8 cellular contexts compared by ENCODE assay signal in genomic region chr11:121426476-121427454, GRCh38. TPM values are rescaled to one million over a fixed set of nuclear protein-coding genes. Genes with fewer than 3 reads are reported as not detected.
DNase-seq lines count a peak whose midpoint lies in the region; ATAC-seq and TF ChIP-seq lines count a peak whose summit lies in the region.

No MANE protein-coding gene starts in this region.

- H3K4me1 Mint-ChIP-seq in Calu3 (ENCODE audit: low read depth, unreplicated experiment) (no peaks in the 10 kb centered on the region), nephron (peaks cover 6% of the 10 kb centered on the region), type B pancreatic cell (ENCODE audit: unreplicated experiment) (peaks cover 9% of the 10 kb centered on the region), HFFc6 (ENCODE audit: low read depth) (no peaks in the 10 kb centered on the region)

- CTCF ChIA-PET in Calu3 (lab: Charles Lee) = interaction anchor here (1.0 kb wide), 1 partner anchor 164 kb away, joined by 3 read pairs; no protein-coding TSS in a partner anchor

- peaks cover 60% of the 10 kb centered on the region for H3K27me3 Mint-ChIP-seq in Calu3 (ENCODE audit: unreplicated experiment)
- H3K27me3 Mint-ChIP-seq in nephron (ENCODE audit: low read depth) = peaks cover 38% of the 10 kb centered on the region
- H3K27me3 Mint-ChIP-seq in type B pancreatic cell = peaks cover 15% of the 10 kb centered on the region
- H3K27me3 Mint-ChIP-seq in HFFc6 (ENCODE audit: insufficient read depth) = peaks cover 29% of the 10 kb centered on the region

- H3K36me3 Mint-ChIP-seq in Calu3 (ENCODE audit: insufficient read depth, unreplicated experiment) (no peaks in the 10 kb centered on the region), nephron (ENCODE audit: low read depth) (no peaks in the 10 kb centered on the region), type B pancreatic cell (no peaks in the 10 kb centered on the region), HFFc6 (ENCODE audit: low read depth) (no peaks in the 10 kb centered on the region)

- H3K4me3 Mint-ChIP-seq in Calu3 (ENCODE audit: low read depth, unreplicated experiment) = peak overlapping the region; percentile 55
- H3K4me3 Mint-ChIP-seq in nephron = peak overlapping the region; percentile 60 to 69 (median 62)
- peak overlapping the region; percentile 74 for H3K4me3 Mint-ChIP-seq in type B pancreatic cell
- H3K4me3 Mint-ChIP-seq in HFFc6 = no peak overlapping the region

- H3K4me3 ChIP-seq in epithelial cell of proximal tubule (ENCODE audit: low read depth, low read length) = peak overlapping the region; percentile 36

- H3K27ac Mint-ChIP-seq in Calu3 (ENCODE audit: unreplicated experiment) (no peak overlapping the region), nephron (peak overlapping the region in 1 of 3 experiments; percentile 46), type B pancreatic cell (no peak overlapping the region), HFFc6 (no peak overlapping the region)

- ATAC-seq in HG03045 (IDR thresholded peaks at IDR 0.05; ENCODE audit: unreplicated experiment) = peak; percentile 45

- TF ChIP-seq CTCF in Calu3 (IDR thresholded peaks at IDR 0.05; ENCODE audit: unreplicated experiment) = no peak
- no peak for TF ChIP-seq CTCF in epithelial cell of proximal tubule (conservative IDR thresholded peaks at IDR 0.05; ENCODE audit: low read depth, low read length)
- no peak for TF ChIP-seq CTCF in nephron (IDR thresholded peaks at IDR 0.05; ENCODE audit: unreplicated experiment in 3 of 3)
- peak; percentile 35 for TF ChIP-seq CTCF in type B pancreatic cell (conservative IDR thresholded peaks at IDR 0.05)
- no peak for TF ChIP-seq CTCF in HFFc6 (IDR thresholded peaks at IDR 0.05)

- intact Hi-C loops in Calu3 (cut with micrococcal nuclease; ENCODE audit: unreplicated experiment) = no loop called here

- H3K9me3 Mint-ChIP-seq in Calu3 (ENCODE audit: low read depth, unreplicated experiment) (no peaks in the 10 kb centered on the region), nephron (no peaks in the 10 kb centered on the region), type B pancreatic cell (no peaks in the 10 kb centered on the region), HFFc6 (no peaks in the 10 kb centered on the region)

- DNase-seq in Calu3 (peak; percentile 16), epithelial cell of proximal tubule (ENCODE audit: low read depth) (no peak), type B pancreatic cell (ENCODE audit: extremely low spot score, unreplicated experiment) (no peak), middle frontal gyrus (ENCODE audit: extremely low spot score, low spot score) (no peak), HFFc6 (no peak)
- peak; percentile 63 to 66 for DNase-seq in activated CD4-positive, alpha-beta T cell treated with anti-CD3 and anti-CD28 coated beads, Interleukin-2, amount 50 U/mL, for 48 hours

- no TSS peak for BruUV-seq in Calu3 (replicated peaks; lab: Mats Ljungman, UMichigan)

RNA-seq across cellular contexts. Expression of gene SORL1, which starts 25.3 kb away (rescaled TPM):
- total RNA-seq in Calu3 (2022) = 5.9 and 6.1 TPM in 2 replicates
- total RNA-seq in epithelial cell of proximal tubule = 1.5 and 7.8 TPM in 2 replicates
- 39.0 and 62.6 TPM in 2 replicates for total RNA-seq in type B pancreatic cell (ENCODE audit: low replicate concordance)
- under 1 TPM; 0.19 to 0.48 (median 0.36) TPM for total RNA-seq in HFFc6 (2021; fragmentation: NEBNext Ultra II Directional; extraction: Animal tissue kit (Norgen Biotek cat#: 25700))

Comparison
In these comparisons a context has a peak if more than half of its experiments do, and no peak if none do; other contexts are left out.
1. DNase-seq: peak in Calu3 (single experiment) and activated CD4-positive, alpha-beta T cell treated with anti-CD3 and anti-CD28 coated beads, Interleukin-2, amount 50 U/mL, for 48 hours (2 of 2); none in epithelial cell of proximal tubule (single experiment), type B pancreatic cell (single experiment), middle frontal gyrus (single experiment) and HFFc6 (single experiment).